1 cellular context compared by ENCODE assay signal in the genomic region with DNA sequence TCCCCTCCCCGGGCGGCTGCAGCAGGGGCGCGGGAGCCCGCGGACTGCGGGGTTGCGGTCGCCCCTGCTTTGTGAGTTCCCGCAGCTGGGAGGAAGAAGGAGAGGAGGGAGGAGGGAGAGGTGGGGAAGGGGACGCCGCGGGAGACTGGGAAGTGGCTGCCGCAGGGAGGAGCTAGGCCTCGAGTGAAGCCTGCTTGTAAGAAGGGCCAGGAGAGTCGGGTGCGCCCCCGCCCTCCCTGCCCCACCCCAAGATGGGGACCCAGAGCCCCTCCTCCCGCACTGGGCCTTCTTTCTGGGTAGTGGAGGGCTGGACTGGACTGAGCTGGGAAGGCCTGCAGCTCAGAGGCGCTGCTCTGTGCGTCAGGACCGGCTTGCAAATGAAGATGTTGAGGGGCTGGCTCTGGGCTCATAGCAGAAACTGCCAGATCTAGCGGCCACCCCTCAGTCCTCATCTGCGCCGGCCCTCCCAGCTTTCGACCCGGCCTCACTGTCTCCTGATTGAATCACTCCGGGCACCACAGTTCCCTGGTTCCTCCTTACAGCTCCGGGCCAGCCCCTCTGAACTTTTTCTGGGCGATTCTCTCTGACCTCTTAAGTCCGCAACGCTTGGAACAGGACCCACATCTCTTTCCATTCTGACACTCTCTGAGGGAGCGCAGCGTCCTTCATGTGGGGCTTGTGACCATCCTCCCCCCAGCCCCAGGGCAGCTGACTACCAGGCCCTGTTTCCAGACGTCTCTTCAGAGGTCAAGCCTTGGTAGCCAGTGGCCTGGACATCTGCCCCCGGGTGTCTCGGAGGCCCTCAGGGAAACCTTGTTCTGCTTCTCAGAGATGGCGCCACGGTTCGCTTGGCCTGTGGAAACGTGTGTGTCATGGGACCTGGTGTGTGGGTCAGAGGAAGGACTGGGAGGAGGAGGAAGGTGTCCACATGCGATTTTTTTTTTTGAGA.
TF ChIP-seq lines count a peak whose summit lies in the region.

No MANE protein-coding gene starts in this region.

TF ChIP-seq in endothelial cell of umbilical vein, 7 proteins besides CTCF, POLR2A, EP300 and RAD21 (continued from another document):
- no peak for TF ChIP-seq EZH2 (IDR thresholded peaks at IDR 0.05; ENCODE audit: borderline replicate concordance, low read depth, low read length, severe bottlenecking)
- TF ChIP-seq FOS (IDR thresholded peaks at IDR 0.05; ENCODE audit: borderline replicate concordance, insufficient read depth, low read length) = no peak
- TF ChIP-seq, protein P1, sequence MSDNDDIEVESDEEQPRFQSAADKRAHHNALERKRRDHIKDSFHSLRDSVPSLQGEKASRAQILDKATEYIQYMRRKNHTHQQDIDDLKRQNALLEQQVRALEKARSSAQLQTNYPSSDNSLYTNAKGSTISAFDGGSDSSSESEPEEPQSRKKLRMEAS (IDR thresholded peaks at IDR 0.05; ENCODE audit: insufficient read depth, insufficient read length) = no peak
- no peak for TF ChIP-seq GATA2 (IDR thresholded peaks at IDR 0.05; ENCODE audit: insufficient read depth, insufficient read length, low read depth, low read length)
- TF ChIP-seq JUN (IDR thresholded peaks at IDR 0.05; ENCODE audit: borderline replicate concordance, insufficient read depth, insufficient read length, low read depth) = no peak
